ENCODE assay signal across 8 cellular contexts in the genomic region with DNA sequence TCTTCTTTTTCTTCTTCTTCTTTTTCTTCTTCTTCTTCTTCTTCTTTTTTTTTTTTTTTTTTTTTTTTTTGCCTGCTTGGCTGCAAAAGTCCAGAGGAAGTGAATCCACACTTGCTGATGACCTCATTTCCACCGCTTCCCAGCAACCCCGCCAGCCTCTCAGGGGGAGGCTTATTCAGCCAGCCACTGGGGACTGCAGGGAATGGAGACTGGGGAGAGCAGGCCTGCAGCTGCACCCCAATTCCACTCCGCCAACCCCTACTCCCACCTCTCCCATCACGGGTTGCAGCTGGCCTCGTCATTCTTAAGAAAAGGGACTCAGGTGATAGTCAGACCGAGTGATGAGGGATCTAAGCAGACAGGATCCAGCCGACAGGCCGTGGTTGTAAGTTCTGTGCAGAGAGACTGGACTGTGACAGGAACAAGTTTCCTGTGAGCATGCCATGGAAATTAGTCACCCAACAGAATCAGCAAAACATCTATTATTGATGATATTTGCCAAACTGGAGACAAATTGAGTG. TPM values are rescaled to one million over a fixed set of nuclear protein-coding genes. Genes with fewer than 3 reads are reported as not detected.
DNase-seq lines count a peak whose midpoint lies in the region; ATAC-seq and TF ChIP-seq lines count a peak whose summit lies in the region.

No MANE protein-coding gene starts in this region.

- H3F3A ChIP-seq in DOHH2 (ENCODE audit: control insufficient read depth, insufficient read depth): no peaks in the 10 kb centered on the region

- H3K27ac ChIP-seq in DOHH2 (ENCODE audit: low read depth, low read length) (no peak overlapping the region), adrenal gland (peak overlapping the region; percentile 56 to 87 (median 75))

- DNase-seq in adrenal gland (peak; percentile 54 to 84 (median 72)), kidney glomerular epithelial cell (lab: John Stamatoyannopoulos, UW) (peak; percentile 87), stromal cell of bone marrow (ENCODE audit: low read depth) (peak; percentile 61), activated gamma-delta T cell treated with Interleukin-2 at 50 U/mL for 16 hours (no peak)

- 17 to 35% (median 27%) methylated on average over 6 to 8 of the region's 8 CpGs for WGBS in adrenal gland, 4 donors

- intact Hi-C loops in adrenal gland (cut with DNase I): loop anchor here in 1 of 2 donors (10.0 kb wide), 1 partner anchor 49 kb away; no protein-coding TSS in a partner anchor

- H3K4me1 ChIP-seq in DOHH2 (ENCODE audit: control insufficient read depth, low read length): peaks cover 14% of the 10 kb centered on the region
- peaks cover 26 to 34% of the 10 kb centered on the region in 2 donors for H3K4me1 ChIP-seq in adrenal gland (replicated peaks in 1 of 2)

- H3K4me3 ChIP-seq in DOHH2 (ENCODE audit: low read length) (no peak overlapping the region), adrenal gland (no peak overlapping the region)

- ATAC-seq in HG03060 (IDR thresholded peaks at IDR 0.05; ENCODE audit: low read depth, unreplicated experiment) (peak; percentile 12), HG03097 (IDR thresholded peaks at IDR 0.05; ENCODE audit: low FRiP score, unreplicated experiment) (no peak), GM21825 (IDR thresholded peaks at IDR 0.05; ENCODE audit: unreplicated experiment) (no peak)

- no peaks in the 10 kb centered on the region for H3K9me2 ChIP-seq in DOHH2 (replicated peaks; ENCODE audit: control insufficient read depth, low read length)

- no peaks in the 10 kb centered on the region for H3K79me2 ChIP-seq in DOHH2 (ENCODE audit: control insufficient read depth, low read length)

- peak in 1 of 2 donors; percentile 51 for TF ChIP-seq POLR2A in adrenal gland (IDR thresholded peaks at IDR 0.05)

- no peaks in the 10 kb centered on the region for H4K20me1 ChIP-seq in DOHH2 (ENCODE audit: control insufficient read depth, insufficient read depth, low read depth, low read length)

- no peaks in the 10 kb centered on the region for H3K36me3 ChIP-seq in DOHH2 (ENCODE audit: control insufficient read depth, low read length)
- H3K36me3 ChIP-seq in adrenal gland (replicated peaks in 1 of 2): no peaks in the 10 kb centered on the region

- 0 out of 2 replicates have a peak overlapping the region, but pooled peaks have one; percentile 25 for H3K4me2 ChIP-seq in DOHH2 (ENCODE audit: low read length)

- H3K9me3 ChIP-seq in DOHH2 (ENCODE audit: control insufficient read depth, insufficient read depth, low read length) (no peaks in the 10 kb centered on the region), adrenal gland (replicated peaks in 1 of 3) (no peaks in the 10 kb centered on the region)

- H3K27me3 ChIP-seq in DOHH2 (ENCODE audit: control insufficient read depth, low read length) (peaks cover 3% of the 10 kb centered on the region; the same call in 1 of the 2 replicates), adrenal gland (no peaks in the 10 kb centered on the region)

- TF ChIP-seq CTCF in DOHH2 (IDR thresholded peaks at IDR 0.05; ENCODE audit: low read depth, low read length, poor library complexity, severe bottlenecking): no peak
- no peak for TF ChIP-seq CTCF in adrenal gland (IDR thresholded peaks at IDR 0.05)

RNA-seq across cellular contexts. Expression of gene QKI, which starts 59.0 kb away (rescaled TPM):
- total RNA-seq in adrenal gland: 100 to 1,000 TPM; 107 to 207 (median 153) TPM
- 10 to 100 TPM; 10.3 to 89.5 (median 24.8) TPM for polyA plus RNA-seq in adrenal gland
